20 cellular contexts compared by ENCODE assay signal in genomic region chr13:30382836-30383525, GRCh38. TPM values are rescaled to one million over a fixed set of nuclear protein-coding genes. Genes with fewer than 3 reads are reported as not detected.
DNase-seq lines count a peak whose midpoint lies in the region; ATAC-seq lines count a peak whose summit lies in the region.
"Had no signal": no experiment of that assay in that cellular context is flagged by ENCODE, and none has a peak within 500 bp of the region (broad histone marks: within the 10 kb centered on the region; RNA-seq: fewer than 3 reads in every experiment).

No MANE protein-coding gene starts in this region.

- H3K9me3 ChIP-seq in CD8-positive, alpha-beta memory T cell (ENCODE audit: low read length): no peaks in the 10 kb centered on the region
- H3K9me3 ChIP-seq: pancreas had no signal

- H3K36me3 Mint-ChIP-seq in CD8-positive, alpha-beta memory T cell: no peaks in the 10 kb centered on the region
- H3K36me3 Mint-ChIP-seq: activated naive CD8-positive, alpha-beta T cell treated with anti-CD3 and anti-CD28 coated beads for 36 hours had no signal

- DNase-seq in SHP77 (lab: John Stamatoyannopoulos, UW): peak; percentile 22 to 35
- DNase-seq in SHP77 treated with DMSO at 0.1 percent for 48 hours (lab: John Stamatoyannopoulos, UW): no peak
- no peak for DNase-seq in CD8-positive, alpha-beta memory T cell
- peak; percentile 77 for DNase-seq in NCI-H69 (lab: John Stamatoyannopoulos, UW)
- no peak for DNase-seq in left lobe of liver (ENCODE audit: low spot score)
- no peak for DNase-seq in GM19240 (ENCODE audit: insufficient read length, low spot score)
- DNase-seq in NCI-H1092 treated with DMSO at 0.1 percent for 48 hours (lab: John Stamatoyannopoulos, UW): no peak
- DNase-seq: activated CD8-positive, alpha-beta memory T cell treated with anti-CD3 and anti-CD28 coated beads, Interleukin-2, amount 50 U/mL, for 4 hours; activated naive CD8-positive, alpha-beta T cell treated with anti-CD3 and anti-CD28 coated beads for 36 hours; effector CD8-positive, alpha-beta T cell; GF-D8; left cardiac atrium; NCI-H2081; pancreas had no signal

- no peak overlapping the region for H3K4me3 Mint-ChIP-seq in CD8-positive, alpha-beta memory T cell
- H3K4me3 Mint-ChIP-seq: activated naive CD8-positive, alpha-beta T cell treated with anti-CD3 and anti-CD28 coated beads for 36 hours had no signal

- H3K27ac ChIP-seq in CD8-positive, alpha-beta memory T cell (ENCODE audit: low read depth, low read length): no peak overlapping the region
- H3K27ac ChIP-seq: pancreas, SK-N-MC, VCaP had no signal

- H3K27ac Mint-ChIP-seq in CD8-positive, alpha-beta memory T cell: peak overlapping the region in 5 of 8 donors; percentile 22 to 74 (median 54)
- H3K27ac Mint-ChIP-seq: activated naive CD8-positive, alpha-beta T cell treated with anti-CD3 and anti-CD28 coated beads for 36 hours had no signal

- peaks cover 26 to 46% (median 41%) of the 10 kb centered on the region in 3 donors for H3K4me1 Mint-ChIP-seq in CD8-positive, alpha-beta memory T cell

- no peaks in the 10 kb centered on the region for H3K27me3 ChIP-seq in CD8-positive, alpha-beta memory T cell (ENCODE audit: insufficient read depth, low read length, poor library complexity, severe bottlenecking)
- H3K27me3 ChIP-seq: pancreas had no signal

- CTCF ChIA-PET in CD8-positive, alpha-beta memory T cell (lab: Charles Lee): interaction anchor here (0.9 to 3.9 kb wide), 3 partner anchors 9 to 12 kb away, joined by 3 to 18 read pairs (median 5); no protein-coding TSS in a partner anchor

- no peak overlapping the region for H3K4me3 ChIP-seq in CD8-positive, alpha-beta memory T cell (ENCODE audit: low read length)
- H3K4me3 ChIP-seq: pancreas, SK-N-MC had no signal

- no peaks in the 10 kb centered on the region for H3K36me3 ChIP-seq in CD8-positive, alpha-beta memory T cell (ENCODE audit: insufficient read depth, low read length)
- H3K36me3 ChIP-seq: pancreas had no signal

- ATAC-seq in left lobe of liver (peak; percentile 78), HG02588 (IDR thresholded peaks at IDR 0.05; ENCODE audit: unreplicated experiment) (no peak)
- ATAC-seq: HCT116, left cardiac atrium, pancreas had no signal

- POLR2A ChIA-PET in CD8-positive, alpha-beta memory T cell (lab: Charles Lee): interaction anchor here (0.6 kb wide), 1 partner anchor 235 kb away, joined by 5 read pairs; the partner anchor contains the start of gene USPL1

- H3K9me3 Mint-ChIP-seq in CD8-positive, alpha-beta memory T cell: no peaks in the 10 kb centered on the region
- H3K9me3 Mint-ChIP-seq: activated naive CD8-positive, alpha-beta T cell treated with anti-CD3 and anti-CD28 coated beads for 36 hours had no signal

- H3K27me3 Mint-ChIP-seq in CD8-positive, alpha-beta memory T cell: peaks cover 0 to 1% of the 10 kb centered on the region in 2 donors
- H3K27me3 Mint-ChIP-seq: activated naive CD8-positive, alpha-beta T cell treated with anti-CD3 and anti-CD28 coated beads for 36 hours had no signal

- peaks cover 39% of the 10 kb centered on the region for H3K4me1 ChIP-seq in CD8-positive, alpha-beta memory T cell (ENCODE audit: insufficient read depth, low read length)
- H3K4me1 ChIP-seq: pancreas had no signal

RNA-seq across cellular contexts. Expression of gene UBE2L5, which starts 39.3 kb away (rescaled TPM):
- total RNA-seq in CD8-positive, alpha-beta memory T cell: not detected
- not detected for polyA plus RNA-seq in CD8-positive, alpha-beta memory T cell
- total RNA-seq in left lobe of liver: not detected
- total RNA-seq: activated naive CD8-positive, alpha-beta T cell treated with anti-CD3 and anti-CD28 coated beads for 36 hours; fibroblast of lung; left cardiac atrium; pancreas; skeletal muscle tissue had no signal

Comparison
In these comparisons a context has a peak if more than half of its experiments do, and no peak if none do; other contexts are left out.
1. DNase-seq: peak in SHP77 (2 of 2) and NCI-H69 (single experiment); none in SHP77 treated with DMSO at 0.1 percent for 48 hours (single experiment), CD8-positive, alpha-beta memory T cell (0 of 5), left lobe of liver (single experiment), GM19240 (single experiment) and NCI-H1092 treated with DMSO at 0.1 percent for 48 hours (single experiment).